In the genomic region with DNA sequence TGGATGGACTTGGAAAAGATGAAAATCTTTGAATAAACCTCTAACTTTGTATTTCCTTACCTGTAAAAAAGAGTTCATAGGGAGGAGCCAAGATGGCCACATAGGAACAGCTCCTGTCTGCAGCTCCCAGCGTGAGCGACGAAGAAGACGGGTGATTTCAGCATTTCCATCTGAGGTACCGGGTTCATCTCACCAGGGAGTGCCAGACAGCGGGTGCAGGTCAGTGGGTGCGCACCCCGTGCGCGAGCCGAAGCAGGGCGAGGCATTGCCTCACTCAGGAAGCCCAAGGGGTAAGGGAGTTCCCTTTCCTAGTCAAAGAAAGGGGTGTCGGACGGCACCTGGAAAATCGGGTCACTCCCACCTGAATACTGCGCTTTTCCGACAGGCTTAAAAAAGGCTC, we compare ENCODE assay signal across 8 cellular contexts.
DNase-seq lines count a peak whose midpoint lies in the region; TF ChIP-seq lines count a peak whose summit lies in the region.
"Not testable (repeated sequence)": the region's sequence is repeated elsewhere in the genome, so short reads cannot be mapped to it uniquely, and the experiment has no call there.

No MANE protein-coding gene starts in this region.

- not testable (repeated sequence) for BruUV-seq in PC-9 (replicated peaks; lab: Mats Ljungman, UMichigan)

- H3K27ac ChIP-seq in PC-9; cardiac muscle cell; mesodermal cell (ENCODE audit: low read depth, low read length, severe bottlenecking); smooth muscle cell (ENCODE audit: low read depth): not testable (repeated sequence)

- H3K4me3 Mint-ChIP-seq in activated CD4-positive, alpha-beta T cell treated with anti-CD3 and anti-CD28 coated beads, Interleukin-2, amount 10 ng/mL, durations not matched to agents 24 days and 14 days, result not testable (repeated sequence)

- H3K4me2 ChIP-seq in PC-9, result peak overlapping the region; percentile 17; the same call in 1 of the 2 replicates
- H3K4me2 ChIP-seq in smooth muscle cell, result peak overlapping the region; percentile 76

- not testable (repeated sequence) for H3K9me2 ChIP-seq in PC-9 (ENCODE audit: insufficient read depth)

- not testable (repeated sequence) for H3K4me1 Mint-ChIP-seq in activated CD4-positive, alpha-beta T cell treated with anti-CD3 and anti-CD28 coated beads, Interleukin-2, amount 10 ng/mL, durations not matched to agents 24 days and 14 days

- not testable (repeated sequence) for H3K36me3 ChIP-seq in ES-I3 (ENCODE audit: insufficient read depth, low read length); PC-9 (ENCODE audit: low read depth); cardiac muscle cell; mesodermal cell (ENCODE audit: control insufficient read depth, insufficient read depth, low read length); smooth muscle cell (ENCODE audit: low read depth)

- intact Hi-C loops in PC-9 (cut with micrococcal nuclease; ENCODE audit: unreplicated experiment); activated CD4-positive, alpha-beta T cell treated with anti-CD3 and anti-CD28 coated beads, Interleukin-2, amount 10 ng/mL, durations not matched to agents 24 days and 14 days (cut with micrococcal nuclease): not testable (repeated sequence)

- WGBS in mesodermal cell (ENCODE audit: insufficient coverage in 2 of 2), 2 experiments, result 85 to 86% methylated on average over 14 to 17 of the region's 17 CpGs
- WGBS in smooth muscle cell (ENCODE audit: low lambda C conversion rate), result 60% methylated on average over 15 of the region's 17 CpGs

- peak overlapping the region; percentile 92 for H3K9ac ChIP-seq in ES-I3 (ENCODE audit: low read depth, low read length)
- H3K9ac ChIP-seq in smooth muscle cell (ENCODE audit: low read depth), result not testable (repeated sequence)

- not testable (repeated sequence) for H3K79me2 ChIP-seq in PC-9 (ENCODE audit: low read depth); smooth muscle cell (ENCODE audit: low read depth)

- not testable (repeated sequence) for H3K4me3 ChIP-seq in PC-9
- peak overlapping the region; percentile 16 for H3K4me3 ChIP-seq in cardiac muscle cell
- peak overlapping the region; percentile 3 for H3K4me3 ChIP-seq in mesodermal cell (ENCODE audit: extremely low read depth, insufficient read depth, low read length, poor library complexity, severe bottlenecking)
- H3K4me3 ChIP-seq in smooth muscle cell, result peak overlapping the region; percentile 43

- H3K9me3 Mint-ChIP-seq in activated CD4-positive, alpha-beta T cell treated with anti-CD3 and anti-CD28 coated beads, Interleukin-2, amount 10 ng/mL, durations not matched to agents 24 days and 14 days, result not testable (repeated sequence)

- not testable (repeated sequence) for H3F3A ChIP-seq in PC-9 (ENCODE audit: insufficient read depth, low read depth); smooth muscle cell (ENCODE audit: low read depth)

- TF ChIP-seq CTCF in PC-9 (conservative IDR thresholded peaks at IDR 0.05); cardiac muscle cell (IDR thresholded peaks at IDR 0.05; ENCODE audit: low read depth, low read length); smooth muscle cell (IDR thresholded peaks at IDR 0.05; ENCODE audit: borderline replicate concordance, insufficient read depth, poor library complexity, severe bottlenecking): not testable (repeated sequence)

- H4K20me1 ChIP-seq in PC-9 (ENCODE audit: insufficient read depth); smooth muscle cell (ENCODE audit: low read depth): not testable (repeated sequence)

- not testable (repeated sequence) for H3K27ac Mint-ChIP-seq in activated CD4-positive, alpha-beta T cell treated with anti-CD3 and anti-CD28 coated beads, Interleukin-2, amount 10 ng/mL, durations not matched to agents 24 days and 14 days

- H3K27me3 ChIP-seq in PC-9 (ENCODE audit: insufficient read depth, low read depth), result peaks cover 22% of the 10 kb centered on the region; the same call in 1 of the 2 replicates
- not testable (repeated sequence) for H3K27me3 ChIP-seq in cardiac muscle cell; smooth muscle cell (ENCODE audit: low read depth)

- H3K27me3 Mint-ChIP-seq in activated CD4-positive, alpha-beta T cell treated with anti-CD3 and anti-CD28 coated beads, Interleukin-2, amount 10 ng/mL, durations not matched to agents 24 days and 14 days, result not testable (repeated sequence)

- not testable (repeated sequence) for H2AFZ ChIP-seq in PC-9
- peak overlapping the region; percentile 83 for H2AFZ ChIP-seq in smooth muscle cell (ENCODE audit: low read depth)

- H3K4me1 ChIP-seq in ES-I3 (ENCODE audit: insufficient read depth, low read length); PC-9 (replicated peaks; ENCODE audit: insufficient read depth); cardiac muscle cell (ENCODE audit: low read depth); mesodermal cell (ENCODE audit: control insufficient read depth, insufficient read depth, low read length, poor library complexity, severe bottlenecking); smooth muscle cell (ENCODE audit: low read depth): not testable (repeated sequence)

- CTCF ChIA-PET in PC-9 (lab: Charles Lee), result not testable (repeated sequence)

- POLR2A ChIA-PET in PC-9 (lab: Charles Lee; ENCODE audit: unreplicated experiment), result not testable (repeated sequence)

- DNase-seq in NCI-H1105 treated with DMSO at 0.1 percent for 48 hours (lab: John Stamatoyannopoulos, UW) (peak; percentile 38), NCI-H510A treated with DMSO at 0.1 percent for 48 hours (lab: John Stamatoyannopoulos, UW) (peak; percentile 51), PC-9 (peak in 1 of 2 experiments; percentile 16)
- peak; percentile 32 for DNase-seq in activated CD4-positive, alpha-beta T cell treated with anti-CD3 and anti-CD28 coated beads, Interleukin-2, amount 10 ng/mL, durations not matched to agents 24 days and 14 days
- DNase-seq in cardiac muscle cell (ENCODE audit: low read depth in 1 of 2, low spot score in 1 of 2); smooth muscle cell (lab: John Stamatoyannopoulos, UW; ENCODE audit: unreplicated experiment): not testable (repeated sequence)

- not testable (repeated sequence) for H3K36me3 Mint-ChIP-seq in activated CD4-positive, alpha-beta T cell treated with anti-CD3 and anti-CD28 coated beads, Interleukin-2, amount 10 ng/mL, durations not matched to agents 24 days and 14 days (ENCODE audit: low read depth)

- H3K9me3 ChIP-seq in ES-I3 (ENCODE audit: control insufficient read depth, insufficient read depth, low read length); PC-9 (ENCODE audit: insufficient read depth, low read depth); cardiac muscle cell (ENCODE audit: low read depth); mesodermal cell (ENCODE audit: control insufficient read depth, low read length); smooth muscle cell (replicated peaks; ENCODE audit: low read depth): not testable (repeated sequence)
